Comparison of ENCODE assay signal across 1 cellular context in genomic region chr5:32312682-32313523, GRCh38.
TF ChIP-seq lines count a peak whose summit lies in the region.

A gene with protein sequence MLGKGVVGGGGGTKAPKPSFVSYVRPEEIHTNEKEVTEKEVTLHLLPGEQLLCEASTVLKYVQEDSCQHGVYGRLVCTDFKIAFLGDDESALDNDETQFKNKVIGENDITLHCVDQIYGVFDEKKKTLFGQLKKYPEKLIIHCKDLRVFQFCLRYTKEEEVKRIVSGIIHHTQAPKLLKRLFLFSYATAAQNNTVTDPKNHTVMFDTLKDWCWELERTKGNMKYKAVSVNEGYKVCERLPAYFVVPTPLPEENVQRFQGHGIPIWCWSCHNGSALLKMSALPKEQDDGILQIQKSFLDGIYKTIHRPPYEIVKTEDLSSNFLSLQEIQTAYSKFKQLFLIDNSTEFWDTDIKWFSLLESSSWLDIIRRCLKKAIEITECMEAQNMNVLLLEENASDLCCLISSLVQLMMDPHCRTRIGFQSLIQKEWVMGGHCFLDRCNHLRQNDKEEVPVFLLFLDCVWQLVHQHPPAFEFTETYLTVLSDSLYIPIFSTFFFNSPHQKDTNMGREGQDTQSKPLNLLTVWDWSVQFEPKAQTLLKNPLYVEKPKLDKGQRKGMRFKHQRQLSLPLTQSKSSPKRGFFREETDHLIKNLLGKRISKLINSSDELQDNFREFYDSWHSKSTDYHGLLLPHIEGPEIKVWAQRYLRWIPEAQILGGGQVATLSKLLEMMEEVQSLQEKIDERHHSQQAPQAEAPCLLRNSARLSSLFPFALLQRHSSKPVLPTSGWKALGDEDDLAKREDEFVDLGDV (minus strand): TSS chr5:32312939. CDS start chr5:32312838, 101 bp downstream.

TF ChIP-seq in WTC11, 78 proteins besides CTCF, POLR2A, EP300 and RAD21 (continued from another document):
- TF ChIP-seq, protein P1, sequence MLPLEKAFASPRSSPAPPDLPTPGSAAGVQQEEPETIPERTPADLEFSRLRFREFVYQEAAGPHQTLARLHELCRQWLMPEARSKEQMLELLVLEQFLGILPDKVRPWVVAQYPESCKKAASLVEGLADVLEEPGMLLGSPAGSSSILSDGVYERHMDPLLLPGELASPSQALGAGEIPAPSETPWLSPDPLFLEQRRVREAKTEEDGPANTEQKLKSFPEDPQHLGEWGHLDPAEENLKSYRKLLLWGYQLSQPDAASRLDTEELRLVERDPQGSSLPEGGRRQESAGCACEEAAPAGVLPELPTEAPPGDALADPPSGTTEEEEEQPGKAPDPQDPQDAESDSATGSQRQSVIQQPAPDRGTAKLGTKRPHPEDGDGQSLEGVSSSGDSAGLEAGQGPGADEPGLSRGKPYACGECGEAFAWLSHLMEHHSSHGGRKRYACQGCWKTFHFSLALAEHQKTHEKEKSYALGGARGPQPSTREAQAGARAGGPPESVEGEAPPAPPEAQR (CRISPR knock-in tag; IDR thresholded peaks at IDR 0.05) = no peak
